1 cellular context compared by ENCODE assay signal in genomic region chr20:64080013-64080812, GRCh38.
TF ChIP-seq lines count a peak whose summit lies in the region.

TSS of gene OPRL1 (plus strand) at chr20:64080082. CDS start at chr20:64092721, 12,639 bp downstream.

TF ChIP-seq in HepG2, 621 proteins besides CTCF, POLR2A, EP300 and RAD21 (continued from another document and continues in another):
- TF ChIP-seq TRAFD1 (CRISPR knock-in tag; IDR thresholded peaks at IDR 0.05; ENCODE audit: borderline replicate concordance): no peak
- no peak for TF ChIP-seq BCLAF1 (IDR thresholded peaks at IDR 0.05)
- TF ChIP-seq SALL2 (CRISPR knock-in tag; IDR thresholded peaks at IDR 0.05): no peak
- no peak for TF ChIP-seq ZBTB4 (CRISPR knock-in tag; IDR thresholded peaks at IDR 0.05; ENCODE audit: borderline replicate concordance)
- no peak for TF ChIP-seq ZNF501 (CRISPR knock-in tag; IDR thresholded peaks at IDR 0.05)
- TF ChIP-seq ATF1 (CRISPR knock-in tag; IDR thresholded peaks at IDR 0.05): no peak
- TF ChIP-seq HOXA9 (CRISPR knock-in tag; IDR thresholded peaks at IDR 0.05; ENCODE audit: borderline replicate concordance): no peak
- TF ChIP-seq ZNF205 (CRISPR knock-in tag; IDR thresholded peaks at IDR 0.05): no peak
- TF ChIP-seq ZNF17 (CRISPR knock-in tag; IDR thresholded peaks at IDR 0.05): no peak
- peak; percentile 62; the same call in 1 of the 2 replicates for TF ChIP-seq NFE2L1 (CRISPR knock-in tag; IDR thresholded peaks at IDR 0.05; ENCODE audit: borderline replicate concordance)
- TF ChIP-seq NR1H2 (CRISPR knock-in tag; IDR thresholded peaks at IDR 0.05; ENCODE audit: borderline replicate concordance, low read depth): 0 out of 2 replicates have a peak, but pooled peaks have one; percentile 51
- no peak for TF ChIP-seq AGO2 (optimal IDR thresholded peaks at IDR 0.05; ENCODE audit: low read depth, low read length)
- peak; percentile 51; the same call in 1 of the 2 replicates for TF ChIP-seq DR1 (CRISPR knock-in tag; IDR thresholded peaks at IDR 0.05)
- no peak for TF ChIP-seq KLF12 (CRISPR knock-in tag; IDR thresholded peaks at IDR 0.05; ENCODE audit: borderline replicate concordance)
- no peak for TF ChIP-seq ZKSCAN5 (CRISPR knock-in tag; IDR thresholded peaks at IDR 0.05)
- no peak for TF ChIP-seq SSRP1 (CRISPR knock-in tag; IDR thresholded peaks at IDR 0.05)
- TF ChIP-seq PBX2 (CRISPR knock-in tag; IDR thresholded peaks at IDR 0.05): no peak
- TF ChIP-seq ATF7 (IDR thresholded peaks at IDR 0.05): no peak
- TF ChIP-seq ATF7 (CRISPR knock-in tag; IDR thresholded peaks at IDR 0.05): no peak
- TF ChIP-seq HES4 (CRISPR knock-in tag; IDR thresholded peaks at IDR 0.05; ENCODE audit: borderline replicate concordance): no peak
- TF ChIP-seq RCOR2 (CRISPR knock-in tag; IDR thresholded peaks at IDR 0.05): no peak
- no peak for TF ChIP-seq REL (CRISPR knock-in tag; conservative IDR thresholded peaks at IDR 0.05)
- no peak for TF ChIP-seq PHF5A (CRISPR knock-in tag; IDR thresholded peaks at IDR 0.05; ENCODE audit: low read depth, unreplicated experiment)
- TF ChIP-seq THYN1 (CRISPR knock-in tag; IDR thresholded peaks at IDR 0.05; ENCODE audit: borderline replicate concordance, low read depth): no peak
- TF ChIP-seq PCBP2 (optimal IDR thresholded peaks at IDR 0.05; ENCODE audit: low read depth, low read length, poor library complexity, severe bottlenecking): no peak
- no peak for TF ChIP-seq SETDB1 (CRISPR knock-in tag; IDR thresholded peaks at IDR 0.05; ENCODE audit: borderline replicate concordance)
- TF ChIP-seq ZNF737 (CRISPR knock-in tag; IDR thresholded peaks at IDR 0.05; ENCODE audit: borderline replicate concordance): no peak
- TF ChIP-seq NPAS2 (CRISPR knock-in tag; IDR thresholded peaks at IDR 0.05; ENCODE audit: borderline replicate concordance): no peak
- TF ChIP-seq SIN3A (IDR thresholded peaks at IDR 0.05; ENCODE audit: borderline replicate concordance, low read depth, low read length): 0 out of 2 replicates have a peak, but pooled peaks have one; percentile 14
- TF ChIP-seq PHF8 (CRISPR knock-in tag; IDR thresholded peaks at IDR 0.05): peak; percentile 36; the same call in 1 of the 2 replicates
- no peak for TF ChIP-seq ZNF484 (CRISPR knock-in tag; IDR thresholded peaks at IDR 0.05; ENCODE audit: borderline replicate concordance, low read depth)
- TF ChIP-seq PRDM10 (CRISPR knock-in tag; IDR thresholded peaks at IDR 0.05; ENCODE audit: low read depth): no peak
- no peak for TF ChIP-seq ZNF343 (CRISPR knock-in tag; IDR thresholded peaks at IDR 0.05)
- no peak for TF ChIP-seq ZSCAN29 (CRISPR knock-in tag; conservative IDR thresholded peaks at IDR 0.05)
- TF ChIP-seq HNRNPUL1 (IDR thresholded peaks at IDR 0.05; ENCODE audit: low read depth, low read length): no peak
- TF ChIP-seq LRRFIP1 (CRISPR knock-in tag; conservative IDR thresholded peaks at IDR 0.05): no peak
- no peak for TF ChIP-seq WIZ (CRISPR knock-in tag; IDR thresholded peaks at IDR 0.05)
- TF ChIP-seq ZNF589 (CRISPR knock-in tag; conservative IDR thresholded peaks at IDR 0.05): no peak
- no peak for TF ChIP-seq GMEB2 (CRISPR knock-in tag; IDR thresholded peaks at IDR 0.05; ENCODE audit: low read depth)
- TF ChIP-seq ZSCAN25 (CRISPR knock-in tag; IDR thresholded peaks at IDR 0.05): no peak; the same call in none of the 2 replicates
- no peak for TF ChIP-seq DNMT3B (CRISPR knock-in tag; conservative IDR thresholded peaks at IDR 0.05)
- TF ChIP-seq MAFK (conservative IDR thresholded peaks at IDR 0.05 in 1 of 2, IDR thresholded peaks at IDR 0.05 in 1 of 2; ENCODE audit: low read length in 2 of 2): no peak
- no peak for TF ChIP-seq ZNF616 (CRISPR knock-in tag; IDR thresholded peaks at IDR 0.05; ENCODE audit: low read depth)
- TF ChIP-seq RARG (CRISPR knock-in tag; IDR thresholded peaks at IDR 0.05; ENCODE audit: low read depth): no peak
- TF ChIP-seq LCORL (IDR thresholded peaks at IDR 0.05): no peak
- no peak; the same call in 1 of the 2 replicates for TF ChIP-seq LCORL (CRISPR knock-in tag; IDR thresholded peaks at IDR 0.05)
- no peak for TF ChIP-seq GZF1 (CRISPR knock-in tag; IDR thresholded peaks at IDR 0.05)
- no peak for TF ChIP-seq KLF15 (CRISPR knock-in tag; IDR thresholded peaks at IDR 0.05; ENCODE audit: borderline replicate concordance)
- no peak for TF ChIP-seq ZBTB25 (CRISPR knock-in tag; IDR thresholded peaks at IDR 0.05)
- TF ChIP-seq NFIB (CRISPR knock-in tag; IDR thresholded peaks at IDR 0.05; ENCODE audit: borderline replicate concordance): no peak
- TF ChIP-seq ZMYM2 (CRISPR knock-in tag; IDR thresholded peaks at IDR 0.05): no peak
- TF ChIP-seq ZNF382 (CRISPR knock-in tag; IDR thresholded peaks at IDR 0.05; ENCODE audit: borderline replicate concordance): no peak
- TF ChIP-seq ZNF33A (CRISPR knock-in tag; IDR thresholded peaks at IDR 0.05; ENCODE audit: borderline replicate concordance): no peak
- TF ChIP-seq SMAD3 (CRISPR knock-in tag; IDR thresholded peaks at IDR 0.05): no peak
